11 cellular contexts compared by ENCODE assay signal in the genomic region with DNA sequence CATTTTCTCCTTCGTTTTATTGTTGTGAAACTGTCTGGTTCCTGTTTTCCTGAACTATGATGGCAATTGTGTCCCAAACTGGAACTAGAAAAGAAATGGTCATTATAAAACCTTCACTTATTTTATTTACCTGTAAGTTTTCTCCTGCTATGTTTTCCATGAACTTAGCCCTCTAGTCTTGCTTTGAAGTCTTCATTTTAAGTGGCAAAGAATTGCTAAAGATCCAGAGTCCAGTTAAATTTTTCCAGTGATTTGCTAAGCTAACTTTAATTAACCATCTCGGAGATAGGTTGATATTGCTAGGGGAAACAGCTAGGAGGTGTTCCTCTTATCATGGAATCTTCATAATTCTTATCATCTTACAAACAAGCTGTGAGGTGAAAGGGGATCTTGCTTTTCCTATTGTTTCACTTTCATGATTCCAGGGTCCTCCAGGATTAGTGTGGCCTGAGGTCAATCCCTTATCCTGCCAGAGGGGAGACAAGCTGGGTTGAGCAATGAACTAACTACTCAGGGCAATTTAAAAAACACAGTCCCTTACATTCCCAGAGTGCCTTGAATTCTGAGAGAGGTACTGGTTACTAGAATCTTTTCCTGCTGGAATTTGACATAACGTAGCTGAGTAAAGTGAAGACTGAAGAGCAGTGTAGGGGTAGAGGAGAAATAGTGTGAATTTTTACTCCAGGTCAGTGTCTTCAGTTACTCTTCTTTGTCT.
A peak's percentile ranks its signal among the peaks of the same experiment; 100 is the strongest.
DNase-seq lines count a peak whose midpoint lies in the region; ATAC-seq and TF ChIP-seq lines count a peak whose summit lies in the region.
"Had no signal": no experiment of that assay in that cellular context is flagged by ENCODE, and none has a peak within 500 bp of the region (broad histone marks: within the 10 kb centered on the region; RNA-seq: fewer than 3 reads in every experiment).

No MANE protein-coding gene starts in this region.

- intact Hi-C loops in CD14-positive monocyte (cut with micrococcal nuclease) = no loop called here
- intact Hi-C loops in PC-3 (cut with micrococcal nuclease) = no loop called here

- H4K20me1 ChIP-seq in neural progenitor cell (ENCODE audit: low read depth) (no peaks in the 10 kb centered on the region), PC-3 (ENCODE audit: low read length) (no peaks in the 10 kb centered on the region)

- H3K9me2 ChIP-seq in PC-3 (replicated peaks; ENCODE audit: low read length) = no peaks in the 10 kb centered on the region

- H3K27me3 Mint-ChIP-seq in CD14-positive monocyte (ENCODE audit: low read depth in 3 of 3) (no peaks in the 10 kb centered on the region), neural progenitor cell (ENCODE audit: insufficient read depth, low read depth) (no peaks in the 10 kb centered on the region)

- H3K4me3 ChIP-seq in NT2/D1 (ENCODE audit: insufficient read length, low read depth) (no peak overlapping the region), gastroesophageal sphincter (no peak overlapping the region), neural progenitor cell (no peak overlapping the region), PC-3 (ENCODE audit: low read length) (no peak overlapping the region)
- H3K4me3 ChIP-seq: PC-9 had no signal

- no peak overlapping the region for H3K9ac ChIP-seq in NT2/D1 (ENCODE audit: insufficient read length, low read depth)
- H3K9ac ChIP-seq in neural progenitor cell = no peak overlapping the region
- H3K9ac ChIP-seq in PC-3 (ENCODE audit: low read length) = no peak overlapping the region

- WGBS in gastroesophageal sphincter (ENCODE audit: low coverage in 1 of 2), 2 donors = 42 to 60% methylated on average over 2 to 3 of the region's 3 CpGs

- H3K27me3 ChIP-seq in NT2/D1 (ENCODE audit: insufficient read depth, insufficient read length) = no peaks in the 10 kb centered on the region
- no peaks in the 10 kb centered on the region for H3K27me3 ChIP-seq in gastroesophageal sphincter
- no peaks in the 10 kb centered on the region for H3K27me3 ChIP-seq in neural progenitor cell
- H3K27me3 ChIP-seq in PC-3 (ENCODE audit: low read length) = no peaks in the 10 kb centered on the region

- H3K4me3 Mint-ChIP-seq in CD14-positive monocyte (peak overlapping the region in 1 of 2 donors; percentile 75), neural progenitor cell (no peak overlapping the region)

- CTCF ChIA-PET in PC-3 (lab: Charles Lee) = no interaction called here

- H3K27ac ChIP-seq in gastroesophageal sphincter (peak overlapping the region; percentile 6 to 56 (median 44)), neural progenitor cell (peak overlapping the region; percentile 70), PC-3 (ENCODE audit: low read length) (no peak overlapping the region)
- H3K27ac ChIP-seq: PC-9 had no signal

- H3K4me1 ChIP-seq in NT2/D1 (ENCODE audit: insufficient read depth, insufficient read length) (no peaks in the 10 kb centered on the region), gastroesophageal sphincter (peaks cover 3 to 70% (median 13%) of the 10 kb centered on the region in 3 donors), neural progenitor cell (peaks cover 80% of the 10 kb centered on the region), PC-3 (ENCODE audit: insufficient read depth, low read length) (peaks cover 7% of the 10 kb centered on the region; the same call in 1 of the 2 replicates)

- H3F3A ChIP-seq in neural progenitor cell (ENCODE audit: low read depth) (peaks cover 17% of the 10 kb centered on the region), PC-3 (ENCODE audit: low read length, unreplicated experiment) (no peaks in the 10 kb centered on the region)

- TF ChIP-seq POLR2A in gastroesophageal sphincter (IDR thresholded peaks at IDR 0.05) = no peak

- H3K9me3 Mint-ChIP-seq in CD14-positive monocyte (no peaks in the 10 kb centered on the region), neural progenitor cell (no peaks in the 10 kb centered on the region)

- H3K36me3 ChIP-seq in NT2/D1 (ENCODE audit: insufficient read depth, insufficient read length, low read length) (peaks cover 4% of the 10 kb centered on the region), gastroesophageal sphincter (peaks cover 0 to 22% of the 10 kb centered on the region in 2 donors), neural progenitor cell (no peaks in the 10 kb centered on the region), PC-3 (ENCODE audit: low read depth, low read length) (no peaks in the 10 kb centered on the region)

- H2AFZ ChIP-seq in neural progenitor cell (replicated peaks) (no peak overlapping the region), PC-3 (ENCODE audit: low read length) (no peak overlapping the region)
- H2AFZ ChIP-seq: PC-9 had no signal

- peaks cover 19 to 21% of the 10 kb centered on the region in 2 donors for H3K36me3 Mint-ChIP-seq in CD14-positive monocyte
- H3K36me3 Mint-ChIP-seq in neural progenitor cell = peaks cover 2% of the 10 kb centered on the region

- ATAC-seq in gastroesophageal sphincter (no peak), HG03469 (IDR thresholded peaks at IDR 0.05; ENCODE audit: unreplicated experiment) (no peak), PC-3 (no peak), GM21825 (IDR thresholded peaks at IDR 0.05; ENCODE audit: unreplicated experiment) (no peak)

- no TSS peak for BruUV-seq in PC-3 (replicated peaks; lab: Mats Ljungman, UMichigan)

- no peak for TF ChIP-seq CTCF in CD14-positive monocyte (IDR thresholded peaks at IDR 0.05)
- TF ChIP-seq CTCF in gastroesophageal sphincter (IDR thresholded peaks at IDR 0.05) = peak in 2 of 4 experiments; percentile 15 to 26
- TF ChIP-seq CTCF in neural progenitor cell (IDR thresholded peaks at IDR 0.05) = peak; percentile 18
- no peak for TF ChIP-seq CTCF in PC-3 (conservative IDR thresholded peaks at IDR 0.05; ENCODE audit: low read depth, low read length)

- POLR2A ChIA-PET in PC-3 (lab: Charles Lee; ENCODE audit: unreplicated experiment) = no interaction called here

- no peak for DNase-seq in CD14-positive monocyte (ENCODE audit: low spot score)
- DNase-seq in NT2/D1 (ENCODE audit: low read depth, low spot score) = peak; percentile 51
- peak; percentile 69 for DNase-seq in neural progenitor cell (ENCODE audit: low spot score)
- no peak for DNase-seq in PC-3
- no peak for DNase-seq in COLO668 (lab: John Stamatoyannopoulos, UW; ENCODE audit: unreplicated experiment)
- DNase-seq: activated gamma-delta T cell treated with Interleukin-2 at 50 U/mL for 16 hours; PC-9; stimulated activated CD4-positive, alpha-beta T cell treated with anti-CD3 and anti-CD28 coated beads, Interleukin-4, amount 100 ng/mL, for 4 hours had no signal

- peaks cover 14% of the 10 kb centered on the region for H3K4me1 Mint-ChIP-seq in CD14-positive monocyte
- H3K4me1 Mint-ChIP-seq in neural progenitor cell = peaks cover 45% of the 10 kb centered on the region

- H3K79me2 ChIP-seq in neural progenitor cell (ENCODE audit: low read depth) (no peaks in the 10 kb centered on the region), PC-3 (ENCODE audit: low read length) (no peaks in the 10 kb centered on the region)

- no peaks in the 10 kb centered on the region for H3K9me3 ChIP-seq in NT2/D1 (ENCODE audit: insufficient read depth, low read length)
- H3K9me3 ChIP-seq in gastroesophageal sphincter = no peaks in the 10 kb centered on the region
- no peaks in the 10 kb centered on the region for H3K9me3 ChIP-seq in neural progenitor cell (ENCODE audit: low read depth)
- no peaks in the 10 kb centered on the region for H3K9me3 ChIP-seq in PC-3 (ENCODE audit: low read length)

- H3K27ac Mint-ChIP-seq in CD14-positive monocyte (peak overlapping the region in 4 of 7 donors; percentile 4 to 43 (median 16)), neural progenitor cell (peak overlapping the region; percentile 88)

- H3K4me2 ChIP-seq in neural progenitor cell (peak overlapping the region; percentile 33), PC-3 (ENCODE audit: low read length) (no peak overlapping the region)
- H3K4me2 ChIP-seq: PC-9 had no signal

- no peak for TF ChIP-seq EP300 in gastroesophageal sphincter (IDR thresholded peaks at IDR 0.05)

Comparison
In these comparisons a context has a peak if more than half of its experiments do, and no peak if none do; other contexts are left out.
1. DNase-seq: peak in NT2/D1 (single experiment) and neural progenitor cell (single experiment); none in CD14-positive monocyte (single experiment), PC-3 (single experiment) and COLO668 (single experiment).